22 cellular contexts compared by ENCODE assay signal in the genomic region with DNA sequence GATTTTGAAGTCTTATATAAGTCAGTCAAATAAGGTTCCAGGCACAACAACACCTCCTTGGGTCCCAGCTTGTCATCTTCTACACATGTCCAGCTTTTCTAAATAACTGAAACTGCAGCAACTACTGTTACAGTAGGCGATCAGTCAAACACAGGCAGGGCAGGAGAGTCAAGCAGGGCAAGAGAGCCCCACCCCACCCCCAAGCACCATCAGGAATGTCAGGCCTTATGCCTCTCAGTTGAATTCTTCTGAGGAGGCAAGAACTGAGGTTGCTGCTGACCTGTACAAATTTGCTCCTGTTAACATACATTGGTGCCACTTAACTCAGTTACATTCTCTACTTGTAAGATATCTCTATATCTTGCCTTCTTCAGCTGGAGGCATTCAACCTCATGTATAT.
DNase-seq lines count a peak whose midpoint lies in the region; ATAC-seq, FAIRE-seq and TF ChIP-seq lines count a peak whose summit lies in the region.
"Had no signal": no experiment of that assay in that cellular context is flagged by ENCODE, and none has a peak within 500 bp of the region (broad histone marks: within the 10 kb centered on the region; RNA-seq: fewer than 3 reads in every experiment).

No MANE protein-coding gene starts in this region.

- no peak for FAIRE-seq in H1 (lab: Jason Lieb, UNC)
- FAIRE-seq: H54, HepG2, K562 had no signal

- H3K27me3 ChIP-seq in Karpas-422 (ENCODE audit: low read length) (no peaks in the 10 kb centered on the region), H1 (replicated peaks in 1 of 4; ENCODE audit: control insufficient read depth in 3 of 4, extremely low read depth in 1 of 4, insufficient read depth in 3 of 4, low read length in 3 of 4) (no peaks in the 10 kb centered on the region), upper lobe of right lung (no peaks in the 10 kb centered on the region), transverse colon (no peaks in the 10 kb centered on the region)

- TF ChIP-seq CTCF in H1 (IDR thresholded peaks at IDR 0.05; ENCODE audit: control extremely low read depth in 1 of 3, insufficient read depth in 1 of 3, low read depth in 1 of 3, low read length in 3 of 3) (no peak), upper lobe of right lung (IDR thresholded peaks at IDR 0.05) (no peak), transverse colon (IDR thresholded peaks at IDR 0.05) (no peak)

- no peak overlapping the region for H4K91ac ChIP-seq in H1 (replicated peaks; ENCODE audit: insufficient read length, low read length)

- intact Hi-C loops in upper lobe of right lung (cut with DNase I) (no loop called here), transverse colon (cut with DNase I; ENCODE audit: low total_unique reads) (no loop called here)

- no peaks in the 10 kb centered on the region for H3K23me2 ChIP-seq in H1 (ENCODE audit: low read depth, low read length)

- H2AFZ ChIP-seq in Karpas-422 (ENCODE audit: low read length) (peak overlapping the region; percentile 30), H1 (ENCODE audit: low read length) (peak overlapping the region; percentile 39; the same call in 1 of the 2 replicates)

- TF ChIP-seq EP300 in H1 (IDR thresholded peaks at IDR 0.05; ENCODE audit: borderline replicate concordance in 1 of 2, low read depth in 2 of 2, low read length in 2 of 2) (no peak), transverse colon (IDR thresholded peaks at IDR 0.05; ENCODE audit: low read depth) (no peak)

- no peak overlapping the region for H4K8ac ChIP-seq in H1 (ENCODE audit: extremely low read depth, insufficient read depth, low read length)

- peak; percentile 84 for ATAC-seq in upper lobe of right lung
- ATAC-seq: HepG2, K562 had no signal

- no peaks in the 10 kb centered on the region for H3K36me3 ChIP-seq in Karpas-422 (ENCODE audit: insufficient read depth, low read length)
- peaks cover 0 to 4% (median 0%) of the 10 kb centered on the region in 4 experiments; a peak in 2 of 8 replicates for H3K36me3 ChIP-seq in H1 (ENCODE audit: control insufficient read depth in 2 of 4, insufficient read depth in 4 of 4, low read length in 3 of 4)
- no peaks in the 10 kb centered on the region for H3K36me3 ChIP-seq in upper lobe of right lung
- H3K36me3 ChIP-seq in transverse colon, result no peaks in the 10 kb centered on the region

- no peak overlapping the region for H2BK12ac ChIP-seq in H1 (ENCODE audit: low read depth, low read length)

- H2BK20ac ChIP-seq in H1 (ENCODE audit: low read length), result no peak overlapping the region

- DNase-seq in NCI-H146 (lab: John Stamatoyannopoulos, UW) (peak; percentile 0), NCI-H146 treated with DMSO at 0.1 percent for 48 hours (lab: John Stamatoyannopoulos, UW; ENCODE audit: unreplicated experiment) (no peak), Karpas-422 (no peak), H1 (ENCODE audit: low read depth in 1 of 2, low spot score in 2 of 2) (no peak), upper lobe of right lung (no peak), HCEC 1CT (no peak), transverse colon (no peak)
- DNase-seq: AML-193; CD8-positive, alpha-beta memory T cell; MM.1S; NCI-H1048; NCI-H1694; NCI-H446 treated with DMSO at 0.1 percent for 48 hours; NCI-H82; Right ventricle myocardium superior; T-helper 2 cell had no signal

- no peak overlapping the region for H3K4ac ChIP-seq in H1 (replicated peaks; ENCODE audit: insufficient read length, low read depth, low read length)

- H4K20me1 ChIP-seq in Karpas-422 (ENCODE audit: insufficient read depth, low read depth, low read length), result no peaks in the 10 kb centered on the region
- H4K20me1 ChIP-seq in H1 (replicated peaks in 1 of 2; ENCODE audit: control insufficient read depth in 1 of 2, insufficient read depth in 2 of 2, low read length in 2 of 2), result no peaks in the 10 kb centered on the region

- POLR2A ChIA-PET in H1 (lab: Charles Lee; ENCODE audit: partially characterized antibody), result no interaction called here

- no peaks in the 10 kb centered on the region for H3K4me1 ChIP-seq in Karpas-422 (ENCODE audit: low read length)
- no peaks in the 10 kb centered on the region for H3K4me1 ChIP-seq in H1 (replicated peaks in 1 of 4; ENCODE audit: control insufficient read depth in 3 of 4, insufficient read depth in 4 of 4, low read length in 3 of 4)
- no peaks in the 10 kb centered on the region for H3K4me1 ChIP-seq in upper lobe of right lung
- H3K4me1 ChIP-seq in transverse colon, result no peaks in the 10 kb centered on the region

- no peaks in the 10 kb centered on the region for H3K9me2 ChIP-seq in Karpas-422 (replicated peaks; ENCODE audit: insufficient read depth, low read length)

- H4K5ac ChIP-seq in H1 (ENCODE audit: insufficient read length, low read depth, low read length), result no peak overlapping the region

- no peak for TF ChIP-seq POLR2A in H1 (IDR thresholded peaks at IDR 0.05; ENCODE audit: control extremely low read depth in 1 of 2, low read depth in 2 of 2, low read length in 2 of 2)
- no peak for TF ChIP-seq POLR2A in transverse colon (IDR thresholded peaks at IDR 0.05)

- H2BK5ac ChIP-seq in H1 (ENCODE audit: low read depth, low read length), result no peak overlapping the region

- CTCF ChIA-PET in H1 (lab: Charles Lee; ENCODE audit: partially characterized antibody), result interaction anchor here (0.6 to 2.2 kb wide), 2 partner anchors 12 to 239 kb away, joined by 3 to 9 read pairs; no protein-coding TSS in a partner anchor

- in situ Hi-C loops in transverse colon (cut with MboI; ENCODE audit: low pct_ligation_motif_present in 1 of 4, low pct_unique_long_range_greater_than_20kb in 1 of 4, low sequenced_read_pairs in 3 of 4), result no loop called here

- TF ChIP-seq RAD21 in H1 (IDR thresholded peaks at IDR 0.05 in 1 of 2, conservative IDR thresholded peaks at IDR 0.05 in 1 of 2; ENCODE audit: low read depth in 2 of 2, low read length in 2 of 2), result no peak

- H2BK15ac ChIP-seq in H1 (ENCODE audit: low read length), result no peak overlapping the region

- H3K9ac ChIP-seq in Karpas-422 (ENCODE audit: low read length) (no peak overlapping the region), H1 (replicated peaks in 1 of 4; ENCODE audit: extremely low read depth in 1 of 4, low read depth in 3 of 4, low read length in 3 of 4) (no peak overlapping the region)

- H3K4me2 ChIP-seq in Karpas-422 (ENCODE audit: low read depth, low read length, poor library complexity, severe bottlenecking) (no peak overlapping the region), H1 (ENCODE audit: insufficient read depth in 1 of 2, low read depth in 2 of 2, low read length in 2 of 2) (no peak overlapping the region)

- H3K4me3 ChIP-seq in Karpas-422 (ENCODE audit: low read length) (no peak overlapping the region), H1 (ENCODE audit: extremely low read depth in 1 of 4, insufficient read depth in 2 of 4, low read depth in 3 of 4, low read length in 4 of 4) (no peak overlapping the region), upper lobe of right lung (no peak overlapping the region), transverse colon (no peak overlapping the region)
- H3K4me3 ChIP-seq: K562, SK-N-MC had no signal

- H3K14ac ChIP-seq in H1 (ENCODE audit: insufficient read length), result no peak overlapping the region

- H3K9me3 ChIP-seq in Karpas-422 (ENCODE audit: low read length), result peaks cover 17% of the 10 kb centered on the region; the same call in 1 of the 2 replicates
- H3K9me3 ChIP-seq in H1 (ENCODE audit: insufficient read depth in 2 of 2, low read depth in 1 of 2, low read length in 1 of 2), result peaks cover 0 to 18% of the 10 kb centered on the region in 2 experiments; a peak in 1 of 4 replicates
- H3K9me3 ChIP-seq in upper lobe of right lung, result no peaks in the 10 kb centered on the region
- no peaks in the 10 kb centered on the region for H3K9me3 ChIP-seq in transverse colon

- 86% methylated on average over 1 of the region's 1 CpG; no CpG with 5 or more reads in 1 of the 2 experiments for WGBS in H1 (ENCODE audit: extremely low coverage in 1 of 2, insufficient coverage in 1 of 2, insufficient read length in 1 of 2, insufficient replicate concordance in 2 of 2, low coverage in 1 of 2, low lambda C conversion rate in 2 of 2, missing lambda C conversion rate in 1 of 2), 2 experiments
- WGBS in transverse colon (ENCODE audit: low coverage in 1 of 2), 2 donors, result 80% methylated on average over 1 of the region's 1 CpG; no CpG with 5 or more reads in 1 of the 2 donors

- H3K27ac ChIP-seq in Karpas-422 (ENCODE audit: low read length) (no peak overlapping the region), H1 (ENCODE audit: low read depth, low read length) (no peak overlapping the region), upper lobe of right lung (no peak overlapping the region), transverse colon (no peak overlapping the region)
- H3K27ac ChIP-seq: C4-2B, HL-60, SK-N-MC had no signal

- no peak overlapping the region for H2BK120ac ChIP-seq in H1 (replicated peaks; ENCODE audit: low read depth, low read length)

- H3K18ac ChIP-seq in H1 (ENCODE audit: extremely low read depth, low read length), result no peak overlapping the region

- no peaks in the 10 kb centered on the region for H3K79me1 ChIP-seq in H1 (ENCODE audit: low read depth, low read length)

- no peaks in the 10 kb centered on the region for H3K79me2 ChIP-seq in Karpas-422 (ENCODE audit: low read length)
- H3K79me2 ChIP-seq in H1 (ENCODE audit: control insufficient read depth in 1 of 2, insufficient read depth in 2 of 2, low read length in 2 of 2), result no peaks in the 10 kb centered on the region

- no peak overlapping the region for H2AK5ac ChIP-seq in H1 (ENCODE audit: low read depth, low read length)

- H3K56ac ChIP-seq in H1 (replicated peaks; ENCODE audit: insufficient read length, low read depth, low read length), result no peak overlapping the region

- no peak overlapping the region for H3K23ac ChIP-seq in H1 (ENCODE audit: insufficient read length)

TF ChIP-seq in H1, 55 proteins besides CTCF, POLR2A, EP300 and RAD21:
- no peak for TF ChIP-seq POLR2AphosphoS5 (IDR thresholded peaks at IDR 0.05; ENCODE audit: low read depth, low read length)
- no peak for TF ChIP-seq CHD1 (IDR thresholded peaks at IDR 0.05; ENCODE audit: low read depth, low read length)
- TF ChIP-seq KDM4A (IDR thresholded peaks at IDR 0.05; ENCODE audit: low read depth, low read length, severe bottlenecking), result no peak
- TF ChIP-seq FOSL1 (IDR thresholded peaks at IDR 0.05; ENCODE audit: insufficient read depth, low read depth, low read length), result no peak
- TF ChIP-seq SIX5 (IDR thresholded peaks at IDR 0.05; ENCODE audit: low read depth, low read length), result no peak
- TF ChIP-seq TAF1 (IDR thresholded peaks at IDR 0.05; ENCODE audit: low read depth, low read length), result no peak
- TF ChIP-seq CEBPB (IDR thresholded peaks at IDR 0.05; ENCODE audit: low read depth, low read length), result no peak
- TF ChIP-seq HDAC2 (IDR thresholded peaks at IDR 0.05; ENCODE audit: borderline replicate concordance in 1 of 2, low read depth in 2 of 2, low read length in 2 of 2), result no peak
- no peak for TF ChIP-seq BRCA1 (IDR thresholded peaks at IDR 0.05; ENCODE audit: low read depth, low read length)
- TF ChIP-seq SIRT6 (IDR thresholded peaks at IDR 0.05; ENCODE audit: low read length), result no peak
- TF ChIP-seq NANOG (IDR thresholded peaks at IDR 0.05; ENCODE audit: insufficient read depth, low read depth, low read length, poor library complexity, severe bottlenecking), result no peak
- no peak for TF ChIP-seq CBX5 (IDR thresholded peaks at IDR 0.05; ENCODE audit: low read depth, low read length)
- no peak for TF ChIP-seq SP1 (IDR thresholded peaks at IDR 0.05; ENCODE audit: low read depth, low read length)
